In genomic region chrX:153763989-153764755, GRCh38 we compare ENCODE assay signal across 8 cellular contexts. TPM values are rescaled to one million over a fixed set of nuclear protein-coding genes. Genes with fewer than 3 reads are reported as not detected.
DNase-seq lines count a peak whose midpoint lies in the region; ATAC-seq, FAIRE-seq and TF ChIP-seq lines count a peak whose summit lies in the region.

PLXNB3 (plus strand) TSS chrX:153764249; CDS start chrX:153765536, 1,287 bp downstream.

- dilution Hi-C loops in keratinocyte (cut with MboI; ENCODE audit: extremely low pct_ligation_motif_present, low sequenced_read_pairs) = no loop called here

- H3K4me1 Mint-ChIP-seq in CD4-positive, CD25-positive, alpha-beta regulatory T cell = peaks cover 0 to 4% (median 0%) of the 10 kb centered on the region in 4 donors

- TF ChIP-seq CTCF in bronchial epithelial cell (IDR thresholded peaks at IDR 0.05; ENCODE audit: insufficient read depth, low read length, severe bottlenecking) (peak; percentile 86), keratinocyte (optimal IDR thresholded peaks at IDR 0.05 in 1 of 3, IDR thresholded peaks at IDR 0.05 in 1 of 3, conservative IDR thresholded peaks at IDR 0.05 in 1 of 3; ENCODE audit: extremely low read depth in 1 of 3, insufficient read depth in 2 of 3, low read length in 3 of 3) (peak in 2 of 3 experiments; percentile 63 to 87)

- no peaks in the 10 kb centered on the region for H3K9me3 Mint-ChIP-seq in CD4-positive, CD25-positive, alpha-beta regulatory T cell

- H3K4me3 Mint-ChIP-seq in CD4-positive, CD25-positive, alpha-beta regulatory T cell = peak within 1 kb of the TSS in 1 of 4 donors; percentile 13

- no peaks in the 10 kb centered on the region for H3K4me1 ChIP-seq in CD4-positive, CD25-positive, alpha-beta regulatory T cell (ENCODE audit: control insufficient read depth, insufficient read depth, low read length, poor library complexity, severe bottlenecking)
- H3K4me1 ChIP-seq in keratinocyte (ENCODE audit: control insufficient read depth, extremely low read depth, insufficient read depth, low read length) = peaks cover 13% of the 10 kb centered on the region

- peak within 1 kb of the TSS; percentile 67 for H3K4me2 ChIP-seq in keratinocyte (ENCODE audit: control insufficient read depth, extremely low read depth, insufficient read depth, low read depth, low read length)

- peak within 1 kb of the TSS; percentile 39 for H2AFZ ChIP-seq in keratinocyte (ENCODE audit: control insufficient read depth, low read length)

- peak; percentile 77 to 85 for ATAC-seq in CD4-positive, CD25-positive, alpha-beta regulatory T cell (ENCODE audit: low read depth in 2 of 2)
- ATAC-seq in GM21825 (IDR thresholded peaks at IDR 0.05; ENCODE audit: unreplicated experiment) (peak; percentile 70), HG03520 (IDR thresholded peaks at IDR 0.05; ENCODE audit: unreplicated experiment) (no peak)

- no peaks in the 10 kb centered on the region for H3K9me3 ChIP-seq in CD4-positive, CD25-positive, alpha-beta regulatory T cell (ENCODE audit: control insufficient read depth in 2 of 2, low read length in 2 of 2)
- H3K9me3 ChIP-seq in keratinocyte (ENCODE audit: control insufficient read depth, low read depth, low read length) = peaks cover under 1% of the 10 kb centered on the region

- H3K27me3 Mint-ChIP-seq in CD4-positive, CD25-positive, alpha-beta regulatory T cell = no peaks in the 10 kb centered on the region

- H3K9me1 ChIP-seq in keratinocyte (ENCODE audit: control insufficient read depth, extremely low read depth, insufficient read depth, low read length) = no peaks in the 10 kb centered on the region

- H4K20me1 ChIP-seq in keratinocyte (ENCODE audit: control insufficient read depth, extremely low read depth, insufficient read depth, low read length) = no peaks in the 10 kb centered on the region

- DNase-seq in CD4-positive, CD25-positive, alpha-beta regulatory T cell = peak; percentile 64 to 71 (median 67)
- peak; percentile 83 for DNase-seq in NCI-H2107 treated with DMSO at 0.1 percent for 48 hours (lab: John Stamatoyannopoulos, UW; ENCODE audit: unreplicated experiment)
- DNase-seq in activated CD4-positive, CD25-positive, alpha-beta regulatory T cell treated with anti-CD3 and anti-CD28 coated beads, Interleukin-2, amount 50 U/mL, for 16 hours (ENCODE audit: low read depth, low spot score) = peak; percentile 38
- DNase-seq in bronchial epithelial cell (ENCODE audit: low read depth) = peak; percentile 68
- DNase-seq in keratinocyte (ENCODE audit: low read depth, low spot score) = peak; percentile 28
- DNase-seq in stimulated activated CD4-positive, alpha-beta T cell treated with anti-CD3 and anti-CD28 coated beads, Interleukin-15, amount 100 ng/mL, for 24 hours = peak; percentile 81

- no peak for FAIRE-seq in bronchial epithelial cell (lab: Jason Lieb, UNC)
- no peak for FAIRE-seq in keratinocyte (lab: Jason Lieb, UNC)

- no peak within 1 kb of the TSS for H3K27ac ChIP-seq in CD4-positive, CD25-positive, alpha-beta regulatory T cell (ENCODE audit: insufficient read depth, low read length, poor library complexity, severe bottlenecking)
- H3K27ac ChIP-seq in keratinocyte (ENCODE audit: control insufficient read depth, insufficient read depth, low read length) = no peak within 1 kb of the TSS

- peak within 1 kb of the TSS; percentile 28 for H3K9ac ChIP-seq in keratinocyte (ENCODE audit: control insufficient read depth, extremely low read depth, insufficient read depth, low read length)

- H3K27me3 ChIP-seq in CD4-positive, CD25-positive, alpha-beta regulatory T cell (ENCODE audit: control insufficient read depth, insufficient read depth, low read length) = no peaks in the 10 kb centered on the region
- H3K27me3 ChIP-seq in bronchial epithelial cell (ENCODE audit: control insufficient read depth, insufficient read depth, low read length) (no peaks in the 10 kb centered on the region), keratinocyte (ENCODE audit: control insufficient read depth, extremely low read depth, insufficient read depth, low read length) (no peaks in the 10 kb centered on the region)

- H3K27ac Mint-ChIP-seq in CD4-positive, CD25-positive, alpha-beta regulatory T cell = no peak within 1 kb of the TSS

- no peaks in the 10 kb centered on the region for H3K36me3 ChIP-seq in CD4-positive, CD25-positive, alpha-beta regulatory T cell (ENCODE audit: control insufficient read depth, insufficient read depth, low read length)
- H3K36me3 ChIP-seq in bronchial epithelial cell (ENCODE audit: control insufficient read depth, insufficient read depth, low read length) = peaks cover 3% of the 10 kb centered on the region
- H3K36me3 ChIP-seq in keratinocyte (ENCODE audit: control insufficient read depth in 2 of 2, extremely low read depth in 1 of 2, insufficient read depth in 2 of 2, low read length in 2 of 2) = peaks cover 0 to 2% of the 10 kb centered on the region in 2 experiments

- H3K36me3 Mint-ChIP-seq in CD4-positive, CD25-positive, alpha-beta regulatory T cell = no peaks in the 10 kb centered on the region

- peaks cover 2% of the 10 kb centered on the region for H3K79me2 ChIP-seq in keratinocyte (ENCODE audit: control insufficient read depth, insufficient read depth, low read length)

- H3K4me3 ChIP-seq in CD4-positive, CD25-positive, alpha-beta regulatory T cell (ENCODE audit: low read depth, low read length) = no peak within 1 kb of the TSS
- peak within 1 kb of the TSS; percentile 52 for H3K4me3 ChIP-seq in bronchial epithelial cell (ENCODE audit: low read depth, low read length)
- peak within 1 kb of the TSS; percentile 46 to 57 (median 51) for H3K4me3 ChIP-seq in keratinocyte (ENCODE audit: control insufficient read depth in 2 of 3, extremely low read depth in 1 of 3, insufficient read depth in 2 of 3, low read depth in 1 of 3, low read length in 3 of 3)

RNA-seq across cellular contexts. Expression of gene PLXNB3, which starts in this region (rescaled TPM):
- 0.52 TPM for total RNA-seq in CD4-positive, CD25-positive, alpha-beta regulatory T cell
- not detected for polyA plus RNA-seq in CD4-positive, CD25-positive, alpha-beta regulatory T cell
- total RNA-seq in bronchial epithelial cell = 4.5 and 5.4 TPM in 2 replicates
- polyA plus RNA-seq in keratinocyte = 7.2 to 14.4 TPM (median 8.6 TPM) in 3 replicates
- 8.8 TPM for polyA plus RNA-seq in keratinocyte (2011; ENCODE audit: low read depth)
- 1.8 and 3.8 TPM in 2 replicates for polyA plus RNA-seq in keratinocyte (2011; cell fraction: cytosol; rRNA removed)
- 41.3 and 62.6 TPM in 2 replicates for polyA plus RNA-seq in keratinocyte (2011; cell fraction: nucleus; rRNA removed)
- polyA plus RNA-seq in keratinocyte (2012; ENCODE audit: low replicate concordance) = 8.4 and 10.0 TPM in 2 replicates
- polyA minus RNA-seq in keratinocyte = 15.3 to 21.0 TPM (median 19.4 TPM) in 3 replicates
- 9.6 TPM for polyA minus RNA-seq in keratinocyte (2011; cell fraction: cytosol; rRNA and poly(A)+ RNA removed)
- 20.2 TPM in 2 replicates for polyA minus RNA-seq in keratinocyte (2011; cell fraction: nucleus; rRNA and poly(A)+ RNA removed)

Comparison
In these comparisons a context has a peak if more than half of its experiments do, and no peak if none do; other contexts are left out.
1. Peak in DNase-seq and ATAC-seq in CD4-positive, CD25-positive, alpha-beta regulatory T cell; RNA of the gene not detected or under 1 TPM.
2. DNase-seq: peak in every context shown above with its lines; median percentile 83 in NCI-H2107 treated with DMSO at 0.1 percent for 48 hours; 81 in stimulated activated CD4-positive, alpha-beta T cell treated with anti-CD3 and anti-CD28 coated beads, Interleukin-15, amount 100 ng/mL, for 24 hours; 68 in bronchial epithelial cell; 67 in CD4-positive, CD25-positive, alpha-beta regulatory T cell; 38 in activated CD4-positive, CD25-positive, alpha-beta regulatory T cell treated with anti-CD3 and anti-CD28 coated beads, Interleukin-2, amount 50 U/mL, for 16 hours; 28 in keratinocyte.